In the genomic region with DNA sequence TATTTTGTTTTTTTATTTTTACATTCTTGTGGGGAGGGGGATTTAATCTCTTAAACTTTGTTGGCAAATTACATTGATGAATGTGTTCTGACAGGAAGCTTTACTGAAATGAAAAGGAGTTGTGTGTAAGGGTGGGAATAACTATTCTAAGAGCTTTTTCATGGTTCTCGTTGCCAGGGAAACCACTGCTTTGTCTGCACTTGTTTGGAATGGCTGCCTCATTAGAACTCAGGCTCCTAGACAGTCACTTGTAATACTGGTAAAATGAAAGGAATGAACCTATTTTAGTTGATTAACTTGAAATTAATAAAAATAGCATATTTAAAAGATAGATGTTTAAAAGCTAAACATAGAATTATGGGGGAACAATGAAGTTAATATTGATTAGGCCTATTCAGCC, we compare ENCODE assay signal across 6 cellular contexts.
DNase-seq lines count a peak whose midpoint lies in the region; TF ChIP-seq lines count a peak whose summit lies in the region.
"Not testable (repeated sequence)": the region's sequence is repeated elsewhere in the genome, so short reads cannot be mapped to it uniquely, and the experiment has no call there.

No MANE protein-coding gene starts in this region.

- H3K9ac ChIP-seq in neural progenitor cell: not testable (repeated sequence)

- not testable (repeated sequence) for H3K36me3 ChIP-seq in neural progenitor cell

- H3K4me1 ChIP-seq in neural progenitor cell: not testable (repeated sequence)

- not testable (repeated sequence) for H3K4me2 ChIP-seq in neural progenitor cell

- H3K27me3 ChIP-seq in neural progenitor cell: not testable (repeated sequence)

- H3K4me3 Mint-ChIP-seq in neural progenitor cell: not testable (repeated sequence)

- not testable (repeated sequence) for H3K27ac ChIP-seq in neural progenitor cell

- H3K4me1 Mint-ChIP-seq in neural progenitor cell: peaks cover 25% of the 10 kb centered on the region

- DNase-seq in DMS53 (lab: John Stamatoyannopoulos, UW) (peak; percentile 77), NCI-H1930 (lab: John Stamatoyannopoulos, UW) (peak; percentile 23 to 38), NCI-H748 (lab: John Stamatoyannopoulos, UW; ENCODE audit: unreplicated experiment) (peak; percentile 72), astrocyte of the hippocampus (ENCODE audit: low read depth, low spot score) (peak; percentile 34), medulla oblongata (ENCODE audit: extremely low spot score) (peak; percentile 5)
- DNase-seq in neural progenitor cell (ENCODE audit: low spot score): not testable (repeated sequence)

- peaks cover 22% of the 10 kb centered on the region for H3K9me3 Mint-ChIP-seq in neural progenitor cell

- not testable (repeated sequence) for H3F3A ChIP-seq in neural progenitor cell (ENCODE audit: low read depth)

- H3K4me3 ChIP-seq in neural progenitor cell: not testable (repeated sequence)

- H3K27me3 Mint-ChIP-seq in neural progenitor cell (ENCODE audit: insufficient read depth, low read depth): not testable (repeated sequence)

- H3K27ac Mint-ChIP-seq in neural progenitor cell: peak overlapping the region; percentile 95

- H3K79me2 ChIP-seq in neural progenitor cell (ENCODE audit: low read depth): not testable (repeated sequence)

- not testable (repeated sequence) for H3K36me3 Mint-ChIP-seq in neural progenitor cell

- TF ChIP-seq CTCF in neural progenitor cell (IDR thresholded peaks at IDR 0.05): not testable (repeated sequence)

- H4K20me1 ChIP-seq in neural progenitor cell (ENCODE audit: low read depth): not testable (repeated sequence)

- not testable (repeated sequence) for H2AFZ ChIP-seq in neural progenitor cell (replicated peaks)

- H3K9me3 ChIP-seq in neural progenitor cell (ENCODE audit: low read depth): not testable (repeated sequence)
